ENCODE assay signal across 9 cellular contexts in the genomic region with DNA sequence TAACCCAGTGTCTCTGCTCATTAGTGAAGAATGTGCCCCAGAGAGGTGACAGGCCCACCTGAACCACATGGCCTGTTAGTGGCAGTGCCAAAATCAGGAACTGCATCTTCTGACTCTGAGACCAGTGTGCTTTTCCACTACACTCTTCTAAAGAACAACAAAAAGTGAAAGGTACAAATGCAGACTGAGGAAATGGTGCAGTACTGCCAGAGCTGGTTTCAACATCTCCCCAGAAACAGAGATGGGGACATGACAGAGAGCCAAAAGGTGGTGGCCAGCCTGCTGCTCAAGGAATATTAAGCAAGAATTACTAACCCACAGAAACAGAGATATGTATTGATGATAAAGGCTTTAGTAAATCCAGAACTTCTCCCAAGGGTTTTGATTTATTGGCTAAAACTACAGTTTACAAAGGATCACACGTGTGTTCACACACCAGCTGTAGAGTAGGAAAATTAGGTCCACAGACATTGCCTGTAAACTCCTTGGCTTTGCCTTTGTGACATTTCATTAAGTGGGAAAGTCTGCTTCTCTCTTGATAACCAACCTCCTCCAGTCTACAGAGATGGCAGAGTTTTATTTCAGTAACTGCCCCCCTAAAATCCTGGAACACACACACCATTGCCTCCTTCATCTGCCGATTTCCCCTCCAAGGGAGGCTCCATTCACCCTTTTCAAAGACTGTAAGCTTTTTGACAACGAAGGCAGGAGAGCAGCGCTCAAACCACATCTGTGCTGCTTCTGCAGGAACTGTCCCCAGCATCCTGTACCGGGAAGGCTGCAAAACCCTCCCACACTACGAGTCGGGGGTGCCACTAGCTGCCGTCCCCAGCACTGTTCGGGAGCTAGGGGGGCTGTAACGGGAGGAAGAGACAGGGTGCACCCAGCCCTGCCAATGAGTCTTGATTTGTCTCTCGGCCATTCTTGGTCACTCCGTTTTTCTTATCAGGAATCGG. TPM values are rescaled to one million over a fixed set of nuclear protein-coding genes. Genes with fewer than 3 reads are reported as not detected.
A peak's percentile ranks its signal among the peaks of the same experiment; 100 is the strongest.
DNase-seq lines count a peak whose midpoint lies in the region; ATAC-seq and TF ChIP-seq lines count a peak whose summit lies in the region.
"Had no signal": no experiment of that assay in that cellular context is flagged by ENCODE, and none has a peak within 500 bp of the region (broad histone marks: within the 10 kb centered on the region; RNA-seq: fewer than 3 reads in every experiment).

No MANE protein-coding gene starts in this region.

- H3K36me3 ChIP-seq in BLaER1 treated with 17β-estradiol and CSF1 and Interleukin-3, amounts not matched to agents 10 nM and 100 nM = no peaks in the 10 kb centered on the region
- H3K36me3 ChIP-seq: breast epithelium had no signal

- H4K20me1 ChIP-seq in BLaER1 treated with 17β-estradiol and CSF1 and Interleukin-3, amounts not matched to agents 10 nM and 100 nM = peaks cover 0 to 6% (median 0%) of the 10 kb centered on the region in 11 experiments; a peak in 3 of 22 replicates

- peak overlapping the region in 3 of 5 experiments; percentile 39 to 81 (median 49) for H3K27ac Mint-ChIP-seq in brain

- peaks cover 45% of the 10 kb centered on the region for H3K4me1 Mint-ChIP-seq in brain

- TF ChIP-seq CTCF in brain (conservative IDR thresholded peaks at IDR 0.05) = no peak

- H3K9me3 Mint-ChIP-seq in brain = peaks cover 0 to 16% (median 5%) of the 10 kb centered on the region in 5 experiments

- H3K27ac ChIP-seq in BLaER1 treated with 17β-estradiol and CSF1 and Interleukin-3, amounts not matched to agents 10 nM and 100 nM = peak overlapping the region in 4 of 11 experiments; percentile 10 to 38 (median 25); a peak in 4 of 22 replicates

- no peaks in the 10 kb centered on the region for H3K27me3 Mint-ChIP-seq in brain

- ATAC-seq in GM19372 (IDR thresholded peaks at IDR 0.05; ENCODE audit: low read depth, unreplicated experiment) (peak; percentile 83), HG03097 (IDR thresholded peaks at IDR 0.05; ENCODE audit: low FRiP score, unreplicated experiment) (peak; percentile 37)

- peaks cover 9 to 68% (median 48%) of the 10 kb centered on the region in 10 experiments; a peak in 18 of 20 replicates for H3K4me1 ChIP-seq in BLaER1 treated with 17β-estradiol and CSF1 and Interleukin-3, amounts not matched to agents 10 nM and 100 nM
- H3K4me1 ChIP-seq: breast epithelium had no signal

- peaks cover 0 to 29% (median 15%) of the 10 kb centered on the region in 11 experiments; a peak in 16 of 22 replicates for H3K27me3 ChIP-seq in BLaER1 treated with 17β-estradiol and CSF1 and Interleukin-3, amounts not matched to agents 10 nM and 100 nM
- H3K27me3 ChIP-seq: breast epithelium had no signal

- DNase-seq in activated T-cell treated with anti-CD3 and anti-CD28 coated beads for 4 hours (no peak), H4 (ENCODE audit: low spot score) (no peak)
- no peak for DNase-seq in activated CD4-positive, alpha-beta T cell treated with anti-CD3 and anti-CD28 coated beads, Interleukin-2, amount 50 U/mL, for 1 hour
- DNase-seq in stimulated activated CD8-positive, alpha-beta memory T cell treated with anti-CD3 and anti-CD28 coated beads, Interleukin-4, amount 100 ng/mL, for 48 hours = no peak

- peak overlapping the region in 2 of 11 experiments; percentile 7 to 29; a peak in 1 of 22 replicates for H3K9ac ChIP-seq in BLaER1 treated with 17β-estradiol and CSF1 and Interleukin-3, amounts not matched to agents 10 nM and 100 nM

- H3K4me3 Mint-ChIP-seq in brain = no peak overlapping the region

- H3K36me3 Mint-ChIP-seq in brain = peaks cover 21% of the 10 kb centered on the region

- H3K9me3 ChIP-seq in BLaER1 treated with 17β-estradiol and CSF1 and Interleukin-3, amounts not matched to agents 10 nM and 100 nM (replicated peaks in 1 of 11) = no peaks in the 10 kb centered on the region
- H3K9me3 ChIP-seq: breast epithelium had no signal

- peak overlapping the region in 10 of 11 experiments; percentile 35 to 74 (median 64); a peak in 20 of 22 replicates for H3K4me2 ChIP-seq in BLaER1 treated with 17β-estradiol and CSF1 and Interleukin-3, amounts not matched to agents 10 nM and 100 nM

- H3K4me3 ChIP-seq in BLaER1 treated with 17β-estradiol and CSF1 and Interleukin-3, amounts not matched to agents 10 nM and 100 nM = no peak overlapping the region
- H3K4me3 ChIP-seq: breast epithelium had no signal

RNA-seq across cellular contexts. Expression of gene GSDME, which starts 29.8 kb away (rescaled TPM):
- 5.5 TPM for polyA plus RNA-seq in brain (ENCODE audit: insufficient read depth, low read depth, low replicate concordance)
- total RNA-seq in H4 (2014; rRNA removed; shearing (Covaris generic)) = 19.8 and 24.4 TPM in 2 replicates
